ENCODE assay signal across 19 cellular contexts in the genomic region with DNA sequence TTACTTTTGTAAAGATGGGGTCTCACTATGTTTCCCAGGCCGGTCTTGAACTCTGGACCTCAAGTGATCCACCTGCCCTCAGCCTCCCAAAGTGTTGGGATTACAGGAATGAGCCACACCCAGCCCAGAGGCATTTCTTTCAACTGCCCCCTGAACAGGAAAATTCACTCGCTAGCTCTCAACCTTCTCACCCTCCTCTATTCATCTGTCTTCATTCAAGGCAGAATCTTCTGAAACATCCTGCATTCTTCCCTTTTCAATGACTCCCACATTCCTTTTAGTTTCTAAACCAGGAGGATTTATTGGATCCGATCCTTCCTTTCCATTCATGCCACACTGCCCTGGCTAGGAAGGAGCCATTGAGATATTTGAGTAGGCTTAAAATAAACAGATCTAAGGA.
"Had no signal": no experiment of that assay in that cellular context is flagged by ENCODE, and none has a peak within 500 bp of the region (broad histone marks: within the 10 kb centered on the region; RNA-seq: fewer than 3 reads in every experiment).

No MANE protein-coding gene starts in this region.

- H3K4me3 ChIP-seq: SJSA1, SK-N-MC had no signal

- H3K27me3 ChIP-seq: SJSA1 had no signal

- H3K36me3 ChIP-seq: SJSA1 had no signal

- H3K9me3 ChIP-seq: SJSA1 had no signal

- H3K4me1 ChIP-seq: SJSA1 had no signal

- H3K27ac ChIP-seq: SJSA1, SK-N-MC had no signal

- DNase-seq: KBM-7, MV-4-11, NCI-H1048, NCI-H1105 treated with DMSO at 0.1 percent for 48 hours, NCI-H1417 treated with DMSO at 0.1 percent for 48 hours, NCI-H146, NCI-H1694 treated with DMSO at 0.1 percent for 48 hours, NCI-H1930, NCI-H2081, NCI-H2107, NCI-H2227 treated with DMSO at 0.1 percent for 48 hours, NCI-H524, NCI-H69, NCI-H774, Right ventricle myocardium superior, RPMI8226, SIG-M5 had no signal
